In the genomic region with DNA sequence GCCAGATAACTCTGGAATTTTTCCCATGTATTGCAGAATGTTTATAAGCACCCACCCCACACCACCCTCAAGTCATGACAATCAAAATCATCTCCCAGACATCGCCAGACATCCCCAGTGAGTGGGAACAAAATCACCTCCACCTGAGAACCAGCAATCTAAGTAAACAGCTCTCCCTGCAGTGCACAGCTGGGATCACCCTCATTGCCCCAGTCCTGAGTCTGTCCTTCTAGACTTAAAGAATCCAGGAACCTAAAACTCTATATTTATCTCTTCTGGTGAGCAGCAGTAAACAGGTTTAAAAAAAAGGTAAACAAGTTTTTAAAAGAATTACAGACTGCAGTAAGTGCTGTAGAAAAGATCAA, we compare ENCODE assay signal across 14 cellular contexts.
"Had no signal": no experiment of that assay in that cellular context is flagged by ENCODE, and none has a peak within 500 bp of the region (broad histone marks: within the 10 kb centered on the region; RNA-seq: fewer than 3 reads in every experiment).

No MANE protein-coding gene starts in this region.

- ATAC-seq: esophagus mucosa; heart left ventricle; naive thymus-derived CD4-positive, alpha-beta T cell; right cardiac atrium had no signal

- H3K4me1 ChIP-seq: colonic mucosa, heart left ventricle, suprapubic skin, thyroid gland had no signal

- H3K36me3 ChIP-seq: colonic mucosa, heart left ventricle, ovary, suprapubic skin, thyroid gland had no signal

- H3K27ac ChIP-seq: colonic mucosa, heart left ventricle, ovary, suprapubic skin, thyroid gland had no signal

- DNase-seq: colonic mucosa; effector CD4-positive, alpha-beta T cell; heart left ventricle; hippocampal formation; mammary epithelial cell; naive thymus-derived CD4-positive, alpha-beta T cell; ovary; right cardiac atrium; stimulated activated CD4-positive, alpha-beta T cell treated with anti-CD3 and anti-CD28 coated beads, Interleukin-2, amount 100 ng/mL, for 48 hours; stimulated activated naive CD4-positive, alpha-beta T cell treated with Interleukin-2 at 50 U/mL for 16 hours; thyroid gland had no signal

- H3K4me3 ChIP-seq: colonic mucosa, heart left ventricle, ovary, smooth muscle cell, suprapubic skin, thyroid gland had no signal

- H3K27me3 ChIP-seq: colonic mucosa, ovary, suprapubic skin, thyroid gland had no signal

- H3K9me3 ChIP-seq: colonic mucosa, ovary, suprapubic skin, thyroid gland had no signal
